ENCODE assay signal across 10 cellular contexts in genomic region chr4:145870155-145871020, GRCh38.
DNase-seq lines count a peak whose midpoint lies in the region; ATAC-seq and TF ChIP-seq lines count a peak whose summit lies in the region.
"Had no signal": no experiment of that assay in that cellular context is flagged by ENCODE, and none has a peak within 500 bp of the region (broad histone marks: within the 10 kb centered on the region; RNA-seq: fewer than 3 reads in every experiment).

No MANE protein-coding gene starts in this region.

- H4K20me1 ChIP-seq in SK-N-SH (ENCODE audit: insufficient read depth) = no peaks in the 10 kb centered on the region

- CTCF ChIA-PET in SK-N-SH (lab: Yijun Ruan, JAX) = no interaction called here

- WGBS in SK-N-SH (ENCODE audit: low lambda C conversion rate) = 95% methylated on average over 9 of the region's 9 CpGs

- H3K9me3 ChIP-seq in SK-N-SH = no peaks in the 10 kb centered on the region

- ATAC-seq in SK-N-SH treated with all-trans-retinoic acid at 6 μM for 48 hours (peak; percentile 31), HG02642 (IDR thresholded peaks at IDR 0.05; ENCODE audit: poor library complexity, unreplicated experiment) (peak; percentile 44), GM21723 (IDR thresholded peaks at IDR 0.05; ENCODE audit: unreplicated experiment) (no peak), HG03520 (IDR thresholded peaks at IDR 0.05; ENCODE audit: unreplicated experiment) (no peak)

- H3K4me1 ChIP-seq in SK-N-SH (ENCODE audit: control insufficient read depth in 1 of 2, insufficient read depth in 2 of 2, low read depth in 1 of 2, low read length in 1 of 2) = peaks cover 8 to 11% of the 10 kb centered on the region in 2 experiments; a peak in 3 of 4 replicates

- TF ChIP-seq EP300 in SK-N-SH (IDR thresholded peaks at IDR 0.05; ENCODE audit: borderline replicate concordance in 1 of 2, low read depth in 1 of 2, low read length in 1 of 2) = no peak

- no peak overlapping the region for H3K9ac ChIP-seq in SK-N-SH

- TF ChIP-seq RAD21 in SK-N-SH (IDR thresholded peaks at IDR 0.05; ENCODE audit: low read length) = no peak

- POLR2A ChIA-PET in SK-N-SH (lab: Yijun Ruan, JAX) = no interaction called here

- no peak overlapping the region for H2AFZ ChIP-seq in SK-N-SH (ENCODE audit: low read depth)

- H3K4me3 ChIP-seq in SK-N-SH (ENCODE audit: low read depth in 2 of 2, low read length in 1 of 2) = no peak overlapping the region

- no peaks in the 10 kb centered on the region for H3K27me3 ChIP-seq in SK-N-SH (ENCODE audit: insufficient read depth)

- peaks cover 10% of the 10 kb centered on the region for H3F3A ChIP-seq in SK-N-SH (replicated peaks; ENCODE audit: insufficient read depth)

- H3K9me2 ChIP-seq in SK-N-SH = no peaks in the 10 kb centered on the region

- no peak for TF ChIP-seq CTCF in SK-N-SH (IDR thresholded peaks at IDR 0.05)

- peak overlapping the region in 1 of 2 experiments; percentile 22; a peak in 2 of 4 replicates for H3K27ac ChIP-seq in SK-N-SH (ENCODE audit: low read depth in 2 of 2, low read length in 1 of 2)
- H3K27ac ChIP-seq: 22Rv1 had no signal

- no peak overlapping the region for H3K4me2 ChIP-seq in SK-N-SH

- DNase-seq in SK-N-SH (no peak), amniotic epithelial cell (ENCODE audit: low read depth) (peak; percentile 38), renal cortical epithelial cell (ENCODE audit: low read depth) (peak; percentile 74)
- no peak for DNase-seq in activated CD8-positive, alpha-beta memory T cell treated with anti-CD3 and anti-CD28 coated beads, Interleukin-2, amount 50 U/mL, for 4 hours
- DNase-seq: DMS153 had no signal

- H3K79me2 ChIP-seq in SK-N-SH (ENCODE audit: insufficient read depth) = peaks cover 19% of the 10 kb centered on the region; the same call in 1 of the 2 replicates

- peaks cover 30 to 31% of the 10 kb centered on the region in 2 experiments for H3K36me3 ChIP-seq in SK-N-SH (replicated peaks in 1 of 2; ENCODE audit: control insufficient read depth in 1 of 2, insufficient read depth in 2 of 2, low read length in 1 of 2)

TF ChIP-seq in SK-N-SH treated with all-trans-retinoic acid at 6 μM for 48 hours, 23 proteins besides CTCF, POLR2A, EP300 and RAD21:
- TF ChIP-seq PPARA (CRISPR knock-in tag; IDR thresholded peaks at IDR 0.05; ENCODE audit: borderline replicate concordance) = no peak
- TF ChIP-seq PATZ1 (CRISPR knock-in tag; IDR thresholded peaks at IDR 0.05; ENCODE audit: borderline replicate concordance) = no peak
- TF ChIP-seq POU6F1 (CRISPR knock-in tag; IDR thresholded peaks at IDR 0.05; ENCODE audit: borderline replicate concordance, low read depth) = no peak
TF ChIP-seq in SK-N-SH treated with all-trans-retinoic acid at 6 μM for 48 hours: peak in this region for 0.

TF ChIP-seq in SK-N-SH, 30 proteins besides CTCF, POLR2A, EP300 and RAD21:
- TF ChIP-seq SIN3A (IDR thresholded peaks at IDR 0.05; ENCODE audit: borderline replicate concordance, low read depth, low read length) (no peak), NFIC (IDR thresholded peaks at IDR 0.05; ENCODE audit: borderline replicate concordance) (no peak), FOSL2 (IDR thresholded peaks at IDR 0.05; ENCODE audit: borderline replicate concordance, low read depth) (no peak)

Comparison
In these comparisons a context has a peak if more than half of its experiments do, and no peak if none do; other contexts are left out.
1. ATAC-seq: peak in SK-N-SH treated with all-trans-retinoic acid at 6 μM for 48 hours (single experiment) and HG02642 (single experiment); none in GM21723 (single experiment) and HG03520 (single experiment).
2. DNase-seq: peak in amniotic epithelial cell (single experiment) and renal cortical epithelial cell (single experiment); none in SK-N-SH (single experiment) and activated CD8-positive, alpha-beta memory T cell treated with anti-CD3 and anti-CD28 coated beads, Interleukin-2, amount 50 U/mL, for 4 hours (single experiment).